ENCODE assay signal across 26 cellular contexts in the genomic region with DNA sequence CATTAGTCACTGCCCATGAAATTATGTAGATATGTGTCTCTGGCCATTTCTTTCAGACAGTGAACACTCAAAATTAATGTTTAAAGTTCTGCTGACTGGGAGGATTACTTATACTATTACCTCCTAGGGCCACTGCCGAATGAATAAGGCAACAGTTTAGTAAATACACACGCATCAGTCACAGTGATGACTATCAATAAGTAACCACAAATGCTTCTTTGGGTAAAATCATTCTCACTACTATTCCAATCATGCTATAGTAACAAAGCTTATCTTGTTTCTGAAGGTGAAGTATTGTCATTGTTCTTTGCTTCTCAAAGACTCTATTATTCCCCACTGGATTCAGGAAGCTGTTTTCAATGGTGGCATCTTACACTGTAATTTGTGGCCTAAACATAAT.
"Had no signal": no experiment of that assay in that cellular context is flagged by ENCODE, and none has a peak within 500 bp of the region (broad histone marks: within the 10 kb centered on the region; RNA-seq: fewer than 3 reads in every experiment).

No MANE protein-coding gene starts in this region.

- H3K79me2 ChIP-seq: parathyroid adenoma had no signal

- H3K27ac ChIP-seq: colonic mucosa, esophagus muscularis mucosa, gastrocnemius medialis, parathyroid adenoma, right lobe of liver, skin epidermis, testis, uterus had no signal

- H3K27me3 ChIP-seq: colonic mucosa, esophagus muscularis mucosa, gastrocnemius medialis, right lobe of liver, testis, uterus had no signal

- H3K27me3 Mint-ChIP-seq: activated naive CD8-positive, alpha-beta T cell treated with anti-CD3 and anti-CD28 coated beads for 36 hours; central memory CD8-positive, alpha-beta T cell; stimulated activated naive CD8-positive, alpha-beta T cell treated with anti-CD3 and anti-CD28 coated beads, Interleukin-15, amount 100 ng/mL, for 72 hours had no signal

- DNase-seq: activated CD4-positive, alpha-beta T cell treated with anti-CD3 and anti-CD28 coated beads for 4 hours; activated CD4-positive, alpha-beta T cell treated with anti-CD3 and anti-CD28 coated beads, Interleukin-2, amount 50 U/mL, for 48 hours; activated CD4-positive, CD25-positive, alpha-beta regulatory T cell; activated CD8-positive, alpha-beta memory T cell treated with anti-CD3 and anti-CD28 coated beads, Interleukin-2, amount 50 U/mL, for 48 hours; activated naive CD4-positive, alpha-beta T cell; activated naive CD8-positive, alpha-beta T cell treated with anti-CD3 and anti-CD28 coated beads for 36 hours; activated T-cell treated with anti-CD3 and anti-CD28 coated beads, Interleukin-2, amount 50 U/mL, for 4 hours; colonic mucosa; gastrocnemius medialis; islet precursor cell; left cardiac atrium; mesenchymal stem cell; mucosa of descending colon; nephron progenitor cell; right lobe of liver; stimulated activated CD4-positive, alpha-beta T cell treated with anti-CD3 and anti-CD28 coated beads, Interleukin-1b, Interleukin-23, amount 100 ng/mL, for 48 hours; stimulated activated naive CD8-positive, alpha-beta T cell treated with anti-CD3 and anti-CD28 coated beads, Interleukin-15, amount 100 ng/mL, for 72 hours; testis; trophoblast cell; uterus had no signal

- ATAC-seq: activated T-cell treated with anti-CD3 and anti-CD28 coated beads, Interleukin-2, amount 50 U/mL, for 4 hours; gastrocnemius medialis; left cardiac atrium; mucosa of descending colon; right lobe of liver; stimulated activated effector memory CD8-positive, alpha-beta T cell treated with anti-CD3 and anti-CD28 coated beads, Interleukin-12 subunit alpha, Interleukin-12 subunit beta, amount 100 ng/mL, for 72 hours; stimulated activated naive CD8-positive, alpha-beta T cell treated with anti-CD3 and anti-CD28 coated beads, Interleukin-15, amount 100 ng/mL, for 72 hours had no signal

- H3K36me3 Mint-ChIP-seq: activated naive CD8-positive, alpha-beta T cell treated with anti-CD3 and anti-CD28 coated beads for 36 hours; stimulated activated effector memory CD8-positive, alpha-beta T cell treated with anti-CD3 and anti-CD28 coated beads, Interleukin-12 subunit alpha, Interleukin-12 subunit beta, amount 100 ng/mL, for 72 hours had no signal

- H3K27ac Mint-ChIP-seq: activated naive CD8-positive, alpha-beta T cell treated with anti-CD3 and anti-CD28 coated beads for 36 hours; activated T-helper 2 cell treated with anti-CD3 and anti-CD28 coated beads, Interferon-gamma antibody, Interleukin-2, Interleukin-4, amounts not matched to agents 10 μg/mL and 5 μg/mL and 100 μg/mL, durations not matched to agents 14 hours and 24 hours and 36 hours; nephron progenitor cell; stimulated activated effector memory CD8-positive, alpha-beta T cell treated with anti-CD3 and anti-CD28 coated beads, Interleukin-12 subunit alpha, Interleukin-12 subunit beta, amount 100 ng/mL, for 72 hours; stimulated activated naive CD8-positive, alpha-beta T cell treated with anti-CD3 and anti-CD28 coated beads, Interleukin-15, amount 100 ng/mL, for 72 hours had no signal

- H3K4me1 ChIP-seq: colonic mucosa, esophagus muscularis mucosa, gastrocnemius medialis, parathyroid adenoma, right lobe of liver, testis, uterus had no signal

- H3K9me3 ChIP-seq: colonic mucosa, esophagus muscularis mucosa, gastrocnemius medialis, mucosa of descending colon, right lobe of liver, testis, uterus had no signal

- H3K4me3 Mint-ChIP-seq: activated naive CD8-positive, alpha-beta T cell treated with anti-CD3 and anti-CD28 coated beads for 36 hours; activated T-cell treated with anti-CD3 and anti-CD28 coated beads, Interleukin-2, amount 50 U/mL, for 4 hours; central memory CD8-positive, alpha-beta T cell; nephron progenitor cell; stimulated activated effector memory CD8-positive, alpha-beta T cell treated with anti-CD3 and anti-CD28 coated beads, Interleukin-12 subunit alpha, Interleukin-12 subunit beta, amount 100 ng/mL, for 72 hours; stimulated activated naive CD8-positive, alpha-beta T cell treated with anti-CD3 and anti-CD28 coated beads, Interleukin-15, amount 100 ng/mL, for 72 hours had no signal

- H3K4me3 ChIP-seq: colonic mucosa, esophagus muscularis mucosa, gastrocnemius medialis, mucosa of descending colon, right lobe of liver, skin epidermis, testis, uterus had no signal

- H3K4me1 Mint-ChIP-seq: activated naive CD8-positive, alpha-beta T cell treated with anti-CD3 and anti-CD28 coated beads for 36 hours; central memory CD8-positive, alpha-beta T cell; stimulated activated effector memory CD8-positive, alpha-beta T cell treated with anti-CD3 and anti-CD28 coated beads, Interleukin-12 subunit alpha, Interleukin-12 subunit beta, amount 100 ng/mL, for 72 hours; stimulated activated naive CD8-positive, alpha-beta T cell treated with anti-CD3 and anti-CD28 coated beads, Interleukin-15, amount 100 ng/mL, for 72 hours had no signal

- H2AFZ ChIP-seq: parathyroid adenoma had no signal

- H3K36me3 ChIP-seq: colonic mucosa, esophagus muscularis mucosa, gastrocnemius medialis, right lobe of liver, uterus had no signal
